In the genomic region with DNA sequence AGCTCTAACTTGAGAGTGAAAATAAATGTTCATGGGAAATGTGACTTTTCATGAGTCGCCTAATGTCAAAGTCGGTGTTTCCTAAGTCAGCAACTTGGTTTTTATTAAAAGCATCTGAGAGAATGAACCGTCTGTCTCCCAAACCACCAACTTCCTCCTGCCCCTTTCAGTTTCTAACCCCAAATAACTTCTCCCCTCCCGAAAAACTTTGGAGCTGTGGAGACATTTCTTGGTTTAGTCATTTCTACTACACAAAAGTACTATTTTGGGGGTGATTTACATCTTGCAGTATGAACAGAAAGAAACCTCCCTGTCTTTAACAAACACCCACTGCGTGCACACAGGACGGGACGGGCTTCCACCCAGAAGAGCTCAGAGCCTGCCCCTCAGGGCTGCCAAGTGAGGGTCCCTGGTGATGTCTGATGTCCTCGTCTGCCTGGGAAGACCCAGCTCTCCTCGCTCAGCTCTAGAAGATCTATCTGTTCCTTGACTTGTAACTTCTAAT, we compare ENCODE assay signal across 8 cellular contexts.
DNase-seq lines count a peak whose midpoint lies in the region; ATAC-seq and TF ChIP-seq lines count a peak whose summit lies in the region.

No MANE protein-coding gene starts in this region.

- H3K4me3 ChIP-seq in neutrophil (ENCODE audit: low read depth in 1 of 2, low read length in 1 of 2) = peak overlapping the region; percentile 18 to 76

- TF ChIP-seq CTCF in brain (conservative IDR thresholded peaks at IDR 0.05) = no peak
- no peak for TF ChIP-seq CTCF in neutrophil (IDR thresholded peaks at IDR 0.05)

- peak overlapping the region in 1 of 5 experiments; percentile 70 for H3K4me3 Mint-ChIP-seq in brain

- peaks cover 66 to 69% of the 10 kb centered on the region in 2 experiments for H3K4me1 ChIP-seq in neutrophil (ENCODE audit: control insufficient read depth in 1 of 2, insufficient read depth in 1 of 2, low read depth in 1 of 2, low read length in 1 of 2)

- peaks cover 77% of the 10 kb centered on the region for H3K4me1 Mint-ChIP-seq in brain

- DNase-seq in HCEC 1CT = peak; percentile 65
- DNase-seq in NAMALWA (ENCODE audit: low spot score) = peak; percentile 52
- no peak for DNase-seq in dermis blood vessel endothelial cell
- DNase-seq in iPS-NIHi11 (ENCODE audit: low spot score) = no peak
- no peak for DNase-seq in retina

- peak overlapping the region; percentile 46 to 96 (median 91) for H3K27ac Mint-ChIP-seq in brain

- no peaks in the 10 kb centered on the region for H3K36me3 ChIP-seq in neutrophil

- peaks cover 4% of the 10 kb centered on the region for H3K27me3 Mint-ChIP-seq in brain

- peak; percentile 66 for ATAC-seq in GM18511 (IDR thresholded peaks at IDR 0.05; ENCODE audit: unreplicated experiment)

- H3K36me3 Mint-ChIP-seq in brain = peaks cover 5% of the 10 kb centered on the region

- H3K9me3 Mint-ChIP-seq in brain = no peaks in the 10 kb centered on the region

- peak overlapping the region; percentile 98 for H3K27ac ChIP-seq in neutrophil

- H3K9me3 ChIP-seq in neutrophil = no peaks in the 10 kb centered on the region

- no peaks in the 10 kb centered on the region for H3K27me3 ChIP-seq in neutrophil

Comparison
In these comparisons a context has a peak if more than half of its experiments do, and no peak if none do; other contexts are left out.
1. DNase-seq: peak in HCEC 1CT (single experiment) and NAMALWA (single experiment); none in dermis blood vessel endothelial cell (single experiment), iPS-NIHi11 (single experiment) and retina (single experiment).